Comparison of ENCODE assay signal across 8 cellular contexts in the genomic region with DNA sequence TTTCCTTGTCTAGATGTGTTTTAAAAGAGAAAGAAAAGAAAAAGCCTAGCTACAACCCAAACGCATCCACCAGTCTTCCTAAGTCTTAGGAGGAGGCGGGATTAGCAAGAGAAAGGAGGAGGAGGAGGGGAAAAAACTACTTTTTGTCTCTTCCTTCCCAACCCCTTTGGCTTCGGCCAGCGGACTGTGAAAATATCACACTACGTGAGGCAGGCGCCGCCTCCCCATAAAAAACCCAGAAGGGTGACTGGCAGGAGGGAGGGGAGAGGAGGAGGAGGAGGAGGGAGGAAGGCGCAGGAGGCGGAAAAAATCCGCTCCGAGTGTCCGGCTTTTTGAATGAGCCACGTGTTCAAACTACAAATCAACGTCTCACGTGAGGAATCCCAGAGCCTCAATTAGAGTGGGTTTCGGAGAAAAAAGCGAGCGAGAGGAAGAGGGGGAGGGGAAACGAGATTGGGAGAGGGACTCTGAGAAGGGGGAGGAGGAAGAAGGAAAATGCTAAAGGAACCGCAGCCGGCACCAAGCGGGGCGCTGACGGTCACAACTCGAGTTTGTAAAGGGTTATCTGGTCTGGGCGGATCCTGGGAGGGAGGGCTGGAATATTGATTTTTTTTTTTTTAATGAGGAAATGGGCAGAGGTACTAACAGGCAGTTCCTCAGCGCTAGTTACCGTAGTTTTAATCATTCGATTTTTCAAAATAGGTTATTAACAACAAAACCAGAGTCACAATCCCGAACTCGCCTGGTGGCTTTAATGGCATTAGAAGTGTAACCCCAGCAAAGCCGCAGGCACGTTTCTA. TPM values are rescaled to one million over a fixed set of nuclear protein-coding genes. Genes with fewer than 3 reads are reported as not detected.
DNase-seq lines count a peak whose midpoint lies in the region; ATAC-seq, FAIRE-seq and TF ChIP-seq lines count a peak whose summit lies in the region.

TSS of gene IGF2BP3 (minus strand) at position 202 of the 800 bp plus-strand sequence. CDS start 381 bp downstream, outside the sequence.

- peaks cover 14% of the 10 kb centered on the region; the same call in 1 of the 2 replicates for H3K23me2 ChIP-seq in H1 (ENCODE audit: low read depth, low read length)

- no peak for TF ChIP-seq EP300 in H1 (IDR thresholded peaks at IDR 0.05; ENCODE audit: borderline replicate concordance in 1 of 2, low read depth in 2 of 2, low read length in 2 of 2)
- peak; percentile 49 for TF ChIP-seq EP300 in neural cell (conservative IDR thresholded peaks at IDR 0.05; ENCODE audit: poor library complexity, severe bottlenecking)

- POLR2A ChIA-PET in H1 (lab: Charles Lee; ENCODE audit: partially characterized antibody) = interaction anchor here (0.8 to 3.3 kb wide), 10 partner anchors 9 to 154 kb away, joined by 3 to 12 read pairs (median 5); partner anchors contain the start of gene TRA2A

- no peaks in the 10 kb centered on the region for H3K9me2 ChIP-seq in neural cell (ENCODE audit: insufficient read depth, low read length)

- no peak within 1 kb of the TSS for H3K9ac ChIP-seq in BLaER1
- peak within 1 kb of the TSS; percentile 82 to 99 (median 90) for H3K9ac ChIP-seq in H1 (replicated peaks in 1 of 4; ENCODE audit: extremely low read depth in 1 of 4, low read depth in 3 of 4, low read length in 3 of 4)
- peak within 1 kb of the TSS; percentile 84 for H3K9ac ChIP-seq in neural cell (ENCODE audit: low read length)

- peak within 1 kb of the TSS; percentile 79 for H2BK120ac ChIP-seq in H1 (replicated peaks; ENCODE audit: low read depth, low read length)

- H3K56ac ChIP-seq in H1 (replicated peaks; ENCODE audit: insufficient read length, low read depth, low read length) = peak within 1 kb of the TSS; percentile 88

- no peaks in the 10 kb centered on the region; the same call in 1 of the 2 replicates for H3K9me3 ChIP-seq in BLaER1
- H3K9me3 ChIP-seq in H1 (ENCODE audit: insufficient read depth in 2 of 2, low read depth in 1 of 2, low read length in 1 of 2) = no peaks in the 10 kb centered on the region
- no peaks in the 10 kb centered on the region for H3K9me3 ChIP-seq in neural cell (ENCODE audit: low read length)

- H3K27ac ChIP-seq in BLaER1 (no peak within 1 kb of the TSS), H1 (ENCODE audit: low read depth, low read length) (peak within 1 kb of the TSS; percentile 86), neural cell (ENCODE audit: low read length) (peak within 1 kb of the TSS; percentile 85)

- H3K79me1 ChIP-seq in H1 (ENCODE audit: low read depth, low read length) = no peaks in the 10 kb centered on the region

- peak within 1 kb of the TSS; percentile 76 for H4K91ac ChIP-seq in H1 (replicated peaks; ENCODE audit: insufficient read length, low read length)

- H4K20me1 ChIP-seq in BLaER1 = peaks cover 95% of the 10 kb centered on the region
- peaks cover 9 to 13% of the 10 kb centered on the region in 2 experiments for H4K20me1 ChIP-seq in H1 (replicated peaks in 1 of 2; ENCODE audit: control insufficient read depth in 1 of 2, insufficient read depth in 2 of 2, low read length in 2 of 2)
- peaks cover 4% of the 10 kb centered on the region for H4K20me1 ChIP-seq in neural cell (ENCODE audit: insufficient read depth)

- CTCF ChIA-PET in H1 (lab: Charles Lee; ENCODE audit: partially characterized antibody) = interaction anchor here (0.7 kb wide), 1 partner anchor 12 kb away, joined by 3 read pairs; no protein-coding TSS in a partner anchor

- H3K4ac ChIP-seq in H1 (replicated peaks; ENCODE audit: insufficient read length, low read depth, low read length) = peak within 1 kb of the TSS; percentile 93

- 0 out of 2 replicates have a peak within 1 kb of the TSS, but pooled peaks have one; percentile 18 for H2BK15ac ChIP-seq in H1 (ENCODE audit: low read length)

- peaks cover 17% of the 10 kb centered on the region for H3F3A ChIP-seq in neural cell (ENCODE audit: insufficient read depth, low read length, poor library complexity, severe bottlenecking)

- H2BK5ac ChIP-seq in H1 (ENCODE audit: low read depth, low read length) = peak within 1 kb of the TSS; percentile 91

- H3K36me3 ChIP-seq in BLaER1 (no peaks in the 10 kb centered on the region), H1 (ENCODE audit: control insufficient read depth in 2 of 4, insufficient read depth in 4 of 4, low read length in 3 of 4) (peaks cover 0 to 10% (median 0%) of the 10 kb centered on the region in 4 experiments; a peak in 1 of 8 replicates), neural cell (ENCODE audit: insufficient read depth, low read length) (no peaks in the 10 kb centered on the region)

- H2BK20ac ChIP-seq in H1 (ENCODE audit: low read length) = no peak within 1 kb of the TSS

- intact Hi-C loops in T-helper 2 cell treated with Interferon-gamma antibody and Interleukin-4, amounts not matched to agents 100 ng/mL and 5 ng/mL, for 36 hours (cut with micrococcal nuclease) = loop anchor here (1.0 to 10.0 kb wide), 9 partner anchors 61 to 776 kb away; partner anchors contain the start of genes CCDC126, HYCC1, KLHL7 and MALSU1

- H3K18ac ChIP-seq in H1 (ENCODE audit: extremely low read depth, low read length) = peak within 1 kb of the TSS; percentile 81

- H4K5ac ChIP-seq in H1 (ENCODE audit: insufficient read length, low read depth, low read length) = peak within 1 kb of the TSS; percentile 73

- H3K4me1 ChIP-seq in BLaER1 = peaks cover 32% of the 10 kb centered on the region
- H3K4me1 ChIP-seq in H1 (replicated peaks in 1 of 4; ENCODE audit: control insufficient read depth in 3 of 4, insufficient read depth in 4 of 4, low read length in 3 of 4) = peaks cover 0 to 8% (median 3%) of the 10 kb centered on the region in 4 experiments; a peak in 3 of 7 replicates

- H2BK12ac ChIP-seq in H1 (ENCODE audit: low read depth, low read length) = peak within 1 kb of the TSS; percentile 83; the same call in 1 of the 2 replicates

- H2AFZ ChIP-seq in H1 (ENCODE audit: low read length) (no peak within 1 kb of the TSS), neural cell (ENCODE audit: low read depth, low read length) (peak within 1 kb of the TSS; percentile 58)

- peak within 1 kb of the TSS; percentile 70 for H3K14ac ChIP-seq in H1 (ENCODE audit: insufficient read length)

- H3K4me3 ChIP-seq in BLaER1 = peak within 1 kb of the TSS; percentile 55
- H3K4me3 ChIP-seq in H1 (ENCODE audit: extremely low read depth in 1 of 4, insufficient read depth in 2 of 4, low read depth in 3 of 4, low read length in 4 of 4) = peak within 1 kb of the TSS; percentile 81 to 95 (median 88)
- H3K4me3 ChIP-seq in neural cell (ENCODE audit: low read length) = peak within 1 kb of the TSS; percentile 84

- H3K23ac ChIP-seq in H1 (ENCODE audit: insufficient read length) = peak within 1 kb of the TSS; percentile 12

- TF ChIP-seq RAD21 in H1 (IDR thresholded peaks at IDR 0.05 in 1 of 2, conservative IDR thresholded peaks at IDR 0.05 in 1 of 2; ENCODE audit: low read depth in 2 of 2, low read length in 2 of 2) (0 out of 4 replicates have a peak, but pooled peaks have one; percentile 0 to 10), neural cell (conservative IDR thresholded peaks at IDR 0.05) (no peak)

- peak in 1 of 2 experiments; percentile 85; a peak in 2 of 3 replicates for TF ChIP-seq POLR2A in H1 (IDR thresholded peaks at IDR 0.05; ENCODE audit: control extremely low read depth in 1 of 2, low read depth in 2 of 2, low read length in 2 of 2)

- peak; percentile 19 for ATAC-seq in GM18907 (IDR thresholded peaks at IDR 0.05; ENCODE audit: unreplicated experiment)

- peaks cover 100% of the 10 kb centered on the region for H3K27me3 ChIP-seq in BLaER1
- H3K27me3 ChIP-seq in H1 (replicated peaks in 1 of 4; ENCODE audit: control insufficient read depth in 3 of 4, extremely low read depth in 1 of 4, insufficient read depth in 3 of 4, low read length in 3 of 4) = no peaks in the 10 kb centered on the region
- no peaks in the 10 kb centered on the region for H3K27me3 ChIP-seq in neural cell (ENCODE audit: insufficient read depth, low read depth, low read length)

- no peak within 1 kb of the TSS for H2AK5ac ChIP-seq in H1 (ENCODE audit: low read depth, low read length)

- H4K8ac ChIP-seq in H1 (ENCODE audit: extremely low read depth, insufficient read depth, low read length) = peak within 1 kb of the TSS; percentile 93; the same call in 1 of the 2 replicates

- TF ChIP-seq CTCF in H1 (IDR thresholded peaks at IDR 0.05; ENCODE audit: control extremely low read depth in 1 of 3, insufficient read depth in 1 of 3, low read depth in 1 of 3, low read length in 3 of 3) (no peak), neural cell (IDR thresholded peaks at IDR 0.05; ENCODE audit: poor library complexity, severe bottlenecking) (no peak)

- FAIRE-seq in H1 (lab: Jason Lieb, UNC) = peak; percentile 62

- H3K4me2 ChIP-seq in BLaER1 = peak within 1 kb of the TSS; percentile 74
- H3K4me2 ChIP-seq in H1 (ENCODE audit: insufficient read depth in 1 of 2, low read depth in 2 of 2, low read length in 2 of 2) = peak within 1 kb of the TSS; percentile 90 to 93
- peak within 1 kb of the TSS; percentile 94 for H3K4me2 ChIP-seq in neural cell (ENCODE audit: low read length)

- H3K79me2 ChIP-seq in H1 (ENCODE audit: control insufficient read depth in 1 of 2, insufficient read depth in 2 of 2, low read length in 2 of 2) = peaks cover 28 to 76% of the 10 kb centered on the region in 2 experiments
- H3K79me2 ChIP-seq in neural cell (replicated peaks; ENCODE audit: insufficient read depth, low read length) = peaks cover 77% of the 10 kb centered on the region

- peak; percentile 90 for DNase-seq in NCI-H1436 (lab: John Stamatoyannopoulos, UW)
- DNase-seq in H1 (ENCODE audit: low read depth in 1 of 2, low spot score in 2 of 2) = peak; percentile 88 to 91
- DNase-seq in NOMO-1 treated with DMSO at 0.1 percent for 48 hours (lab: John Stamatoyannopoulos, UW; ENCODE audit: unreplicated experiment) = no peak
- DNase-seq in effector CD8-positive, alpha-beta T cell (lab: John Stamatoyannopoulos, UW) = no peak

- 0% methylated on average over 33 of the region's 33 CpGs; no CpG with 5 or more reads in 1 of the 2 experiments for WGBS in H1 (ENCODE audit: extremely low coverage in 1 of 2, insufficient coverage in 1 of 2, insufficient read length in 1 of 2, insufficient replicate concordance in 2 of 2, low coverage in 1 of 2, low lambda C conversion rate in 2 of 2, missing lambda C conversion rate in 1 of 2), 2 experiments

TF ChIP-seq in neural cell, 6 proteins besides CTCF, POLR2A, EP300 and RAD21 (continues in another document):
- TF ChIP-seq TAF1 (IDR thresholded peaks at IDR 0.05; ENCODE audit: low read depth) = peak; percentile 42

RNA-seq across cellular contexts. Expression of gene IGF2BP3, which starts in this region (rescaled TPM):
- total RNA-seq in T-helper 2 cell treated with Interferon-gamma antibody and Interleukin-4, amounts not matched to agents 100 ng/mL and 5 ng/mL, for 36 hours = 13.3 and 15.0 TPM in 2 replicates
- 190 and 193 TPM in 2 replicates for total RNA-seq in H1 (2021; fragmentation: NEBNext Ultra II Directional; extraction: Animal tissue kit (Norgen Biotek cat#: 25700))
- 66.3 and 94.6 TPM in 2 replicates for polyA plus RNA-seq in H1 (2011; rRNA removed)
- 104 TPM for polyA plus RNA-seq in H1 (2011; cell fraction: cytosol; rRNA removed)
- 157 TPM for polyA plus RNA-seq in H1 (2011; cell fraction: nucleus; rRNA removed)
- 85.0 to 196 TPM (median 117 TPM) in 4 replicates for polyA plus RNA-seq in H1 (2012, experiment 1 of 2)
- 5.9 TPM for polyA plus RNA-seq in H1 (2012, experiment 2 of 2)
- polyA plus RNA-seq in H1 (2013, experiment 1 of 2) = 133 TPM
- polyA plus RNA-seq in H1 (2013, experiment 2 of 2) = 122 TPM
- polyA minus RNA-seq in H1 (2011; rRNA and poly(A)+ RNA removed) = 185 and 189 TPM in 2 replicates
- polyA minus RNA-seq in H1 (2011; cell fraction: cytosol; rRNA and poly(A)+ RNA removed) = 145 TPM
- polyA minus RNA-seq in H1 (2011; cell fraction: nucleus; rRNA and poly(A)+ RNA removed) = 247 TPM
- polyA plus RNA-seq in neural cell = 26.3 and 29.6 TPM in 2 replicates
- polyA minus RNA-seq in neural cell = 64.5 and 82.2 TPM in 2 replicates

Comparison
In these comparisons a context has a peak if more than half of its experiments do, and no peak if none do; other contexts are left out.
1. RNA of gene IGF2BP3 (total RNA-seq): 190 to 193 TPM in H1; 13.3 to 15.0 TPM in T-helper 2 cell treated with Interferon-gamma antibody and Interleukin-4, amounts not matched to agents 100 ng/mL and 5 ng/mL, for 36 hours; every median in the first group is over 10 times any median in the second.
2. DNase-seq: peak in NCI-H1436 (single experiment) and H1 (2 of 2); none in NOMO-1 treated with DMSO at 0.1 percent for 48 hours (single experiment) and effector CD8-positive, alpha-beta T cell (single experiment).
3. Peak in every context shown above with its lines, with median percentiles within 50 percentile points of each other: H3K4me2 ChIP-seq and H3K4me3 ChIP-seq.